13 cellular contexts compared by ENCODE assay signal in genomic region chr15:69853572-69853971, GRCh38.
DNase-seq lines count a peak whose midpoint lies in the region; ATAC-seq and TF ChIP-seq lines count a peak whose summit lies in the region.
"Had no signal": no experiment of that assay in that cellular context is flagged by ENCODE, and none has a peak within 500 bp of the region (broad histone marks: within the 10 kb centered on the region; RNA-seq: fewer than 3 reads in every experiment).

No MANE protein-coding gene starts in this region.

- no peak for TF ChIP-seq CTCF in progenitor cell of endocrine pancreas (IDR thresholded peaks at IDR 0.05; ENCODE audit: unreplicated experiment)

- H3K27me3 Mint-ChIP-seq in progenitor cell of endocrine pancreas: peaks cover 74% of the 10 kb centered on the region

- DNase-seq in ELR (ENCODE audit: low read depth): peak; percentile 86
- DNase-seq in RPMI7951 (ENCODE audit: low read depth): peak; percentile 94
- DNase-seq in fibroblast of gingiva (ENCODE audit: low read depth): peak; percentile 70
- DNase-seq in progenitor cell of endocrine pancreas (ENCODE audit: low spot score, unreplicated experiment): no peak
- no peak for DNase-seq in NCI-H2081 (lab: John Stamatoyannopoulos, UW)
- no peak for DNase-seq in cortex of kidney (lab: John Stamatoyannopoulos, UW)
- no peak for DNase-seq in activated T-cell treated with anti-CD3 and anti-CD28 coated beads, Interleukin-2, amount 50 U/mL, for 48 hours
- DNase-seq: DMS79 treated with DMSO at 0.1 percent for 48 hours, left cardiac atrium, NCI-H2227 treated with DMSO at 0.1 percent for 48 hours, sigmoid colon had no signal

- no peaks in the 10 kb centered on the region for H3K9me3 Mint-ChIP-seq in progenitor cell of endocrine pancreas (ENCODE audit: low read depth)

- no peak overlapping the region for H3K4me3 Mint-ChIP-seq in progenitor cell of endocrine pancreas (ENCODE audit: low read depth)
- H3K4me3 Mint-ChIP-seq: T-helper 1 cell treated with Interleukin-12 subunit alpha and Interleukin-12 subunit beta and Interleukin-4 antibody, amounts not matched to agents 30 μg/mL and 1 μg/mL, for 36 hours had no signal

- H3K4me1 Mint-ChIP-seq in progenitor cell of endocrine pancreas (ENCODE audit: low read depth): no peaks in the 10 kb centered on the region

- ATAC-seq in HG02763 (IDR thresholded peaks at IDR 0.05; ENCODE audit: unreplicated experiment): no peak

- H3K36me3 Mint-ChIP-seq in progenitor cell of endocrine pancreas (ENCODE audit: insufficient read depth): no peaks in the 10 kb centered on the region

- H3K27ac Mint-ChIP-seq in progenitor cell of endocrine pancreas: peak overlapping the region; percentile 20
- H3K27ac Mint-ChIP-seq: T-helper 1 cell treated with Interleukin-12 subunit alpha and Interleukin-12 subunit beta and Interleukin-4 antibody, amounts not matched to agents 30 μg/mL and 1 μg/mL, for 36 hours had no signal

Comparison
In these comparisons a context has a peak if more than half of its experiments do, and no peak if none do; other contexts are left out.
1. DNase-seq: peak in ELR (single experiment), RPMI7951 (single experiment) and fibroblast of gingiva (single experiment); none in progenitor cell of endocrine pancreas (single experiment), NCI-H2081 (0 of 2), cortex of kidney (single experiment) and activated T-cell treated with anti-CD3 and anti-CD28 coated beads, Interleukin-2, amount 50 U/mL, for 48 hours (0 of 2).